Comparison of ENCODE assay signal across 9 cellular contexts in the genomic region with DNA sequence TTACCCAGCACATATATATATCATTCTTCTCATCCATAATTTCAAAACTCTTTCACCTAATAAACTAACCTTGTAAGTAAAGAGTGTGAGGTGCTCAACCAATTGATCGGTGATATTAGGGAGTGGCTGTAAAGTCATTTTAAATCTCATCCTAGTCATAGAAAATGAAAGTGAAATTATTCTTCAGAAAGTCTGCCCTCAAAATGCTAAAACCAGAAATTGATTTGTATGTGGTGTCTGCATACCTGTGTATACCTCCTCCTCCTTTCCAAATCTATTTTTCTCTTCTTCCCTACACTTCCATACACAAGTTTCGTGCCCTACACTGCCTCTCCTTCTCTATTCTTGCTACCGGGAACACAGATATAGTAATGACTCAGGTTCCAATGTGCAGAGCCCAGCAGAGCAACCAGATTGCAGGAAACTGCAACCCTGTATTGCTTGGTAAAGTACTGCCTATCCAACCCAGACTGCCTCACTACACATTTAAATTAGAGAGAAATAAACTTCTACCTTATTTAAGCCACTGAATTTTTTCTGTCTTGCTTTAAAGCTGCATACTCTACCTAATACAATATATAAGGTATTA. TPM values are rescaled to one million over a fixed set of nuclear protein-coding genes. Genes with fewer than 3 reads are reported as not detected.
DNase-seq lines count a peak whose midpoint lies in the region; ATAC-seq and TF ChIP-seq lines count a peak whose summit lies in the region.
"Had no signal": no experiment of that assay in that cellular context is flagged by ENCODE, and none has a peak within 500 bp of the region (broad histone marks: within the 10 kb centered on the region; RNA-seq: fewer than 3 reads in every experiment).

No MANE protein-coding gene starts in this region.

- H3K9me3 Mint-ChIP-seq in activated CD8-positive, alpha-beta memory T cell treated with anti-CD3 and anti-CD28 coated beads, Interleukin-2, amount 10 ng/mL, durations not matched to agents 7 days and 5 days (ENCODE audit: low read depth): no peaks in the 10 kb centered on the region
- no peaks in the 10 kb centered on the region for H3K9me3 Mint-ChIP-seq in activated naive CD8-positive, alpha-beta T cell treated with anti-CD3 and anti-CD28 coated beads for 36 hours

- ATAC-seq in activated CD8-positive, alpha-beta memory T cell treated with anti-CD3 and anti-CD28 coated beads, Interleukin-2, amount 10 ng/mL, durations not matched to agents 7 days and 5 days: peak; percentile 61
- ATAC-seq in HG02981 (IDR thresholded peaks at IDR 0.05; ENCODE audit: unreplicated experiment) (peak; percentile 21), GM21786 (IDR thresholded peaks at IDR 0.05; ENCODE audit: unreplicated experiment) (no peak)

- no peaks in the 10 kb centered on the region for H3K9me3 ChIP-seq in spleen

- CTCF ChIA-PET in activated CD8-positive, alpha-beta memory T cell treated with anti-CD3 and anti-CD28 coated beads, Interleukin-2, amount 10 ng/mL, durations not matched to agents 7 days and 5 days (lab: Charles Lee): no interaction called here

- H3K27me3 ChIP-seq in spleen (replicated peaks in 1 of 7): no peaks in the 10 kb centered on the region

- TF ChIP-seq CTCF in spleen (IDR thresholded peaks at IDR 0.05 in 8 of 11, conservative IDR thresholded peaks at IDR 0.05 in 3 of 11): no peak

- peaks cover 35% of the 10 kb centered on the region for H3K4me1 Mint-ChIP-seq in activated CD8-positive, alpha-beta memory T cell treated with anti-CD3 and anti-CD28 coated beads, Interleukin-2, amount 10 ng/mL, durations not matched to agents 7 days and 5 days
- peaks cover 21% of the 10 kb centered on the region for H3K4me1 Mint-ChIP-seq in activated naive CD8-positive, alpha-beta T cell treated with anti-CD3 and anti-CD28 coated beads for 36 hours

- H3K36me3 ChIP-seq in spleen: no peaks in the 10 kb centered on the region

- 19 to 44% (median 31%) methylated on average over 3 of the region's 3 CpGs for WGBS in spleen, 5 donors

- peaks cover 10 to 44% (median 29%) of the 10 kb centered on the region in 6 donors for H3K4me1 ChIP-seq in spleen

- H3K27me3 Mint-ChIP-seq in activated CD8-positive, alpha-beta memory T cell treated with anti-CD3 and anti-CD28 coated beads, Interleukin-2, amount 10 ng/mL, durations not matched to agents 7 days and 5 days: no peaks in the 10 kb centered on the region
- no peaks in the 10 kb centered on the region for H3K27me3 Mint-ChIP-seq in activated naive CD8-positive, alpha-beta T cell treated with anti-CD3 and anti-CD28 coated beads for 36 hours

- intact Hi-C loops in spleen (cut with DNase I; ENCODE audit: low total_unique reads): no loop called here

- peak overlapping the region; percentile 79 for H3K4me3 Mint-ChIP-seq in activated CD8-positive, alpha-beta memory T cell treated with anti-CD3 and anti-CD28 coated beads, Interleukin-2, amount 10 ng/mL, durations not matched to agents 7 days and 5 days
- peak overlapping the region; percentile 30 for H3K4me3 Mint-ChIP-seq in activated naive CD8-positive, alpha-beta T cell treated with anti-CD3 and anti-CD28 coated beads for 36 hours

- no peaks in the 10 kb centered on the region for H3K36me3 Mint-ChIP-seq in activated CD8-positive, alpha-beta memory T cell treated with anti-CD3 and anti-CD28 coated beads, Interleukin-2, amount 10 ng/mL, durations not matched to agents 7 days and 5 days
- H3K36me3 Mint-ChIP-seq in activated naive CD8-positive, alpha-beta T cell treated with anti-CD3 and anti-CD28 coated beads for 36 hours: no peaks in the 10 kb centered on the region

- peak overlapping the region in 6 of 8 donors; percentile 18 to 70 (median 52) for H3K27ac ChIP-seq in spleen

- peak overlapping the region; percentile 82 for H3K27ac Mint-ChIP-seq in activated CD8-positive, alpha-beta memory T cell treated with anti-CD3 and anti-CD28 coated beads, Interleukin-2, amount 10 ng/mL, durations not matched to agents 7 days and 5 days
- H3K27ac Mint-ChIP-seq in activated naive CD8-positive, alpha-beta T cell treated with anti-CD3 and anti-CD28 coated beads for 36 hours: peak overlapping the region; percentile 17

- H3K4me3 ChIP-seq in spleen: peak overlapping the region in 5 of 8 donors; percentile 24 to 63 (median 30)

- TF ChIP-seq POLR2A in spleen (IDR thresholded peaks at IDR 0.05): no peak

- DNase-seq in activated CD8-positive, alpha-beta memory T cell treated with anti-CD3 and anti-CD28 coated beads, Interleukin-2, amount 10 ng/mL, durations not matched to agents 7 days and 5 days: peak; percentile 55
- no peak for DNase-seq in activated CD8-positive, alpha-beta memory T cell treated with anti-CD3 and anti-CD28 coated beads, Interleukin-2, amount 50 U/mL, for 4 hours
- DNase-seq in activated naive CD8-positive, alpha-beta T cell treated with anti-CD3 and anti-CD28 coated beads for 36 hours: no peak
- no peak for DNase-seq in spleen
- DNase-seq in pons (ENCODE audit: low spot score): no peak
- DNase-seq in GF-D8 (lab: John Stamatoyannopoulos, UW): no peak
- DNase-seq: activated CD4-positive, alpha-beta T cell treated with anti-CD3 and anti-CD28 coated beads for 4 hours had no signal

RNA-seq across cellular contexts. Expression of a gene that starts 7.4 kb away (rescaled TPM):
- 10 to 100 TPM; 54.3 to 58.9 TPM for total RNA-seq in activated CD8-positive, alpha-beta memory T cell treated with anti-CD3 and anti-CD28 coated beads, Interleukin-2, amount 10 ng/mL, durations not matched to agents 7 days and 5 days
- total RNA-seq in activated naive CD8-positive, alpha-beta T cell treated with anti-CD3 and anti-CD28 coated beads for 36 hours: 10 to 100 TPM; 43.7 to 48.5 TPM
- total RNA-seq in spleen: 100 to 1,000 TPM in 3 of 7 donors, 10 to 100 TPM in 4; 82.7 to 140 (median 97.9) TPM
- 10 to 100 TPM in 1 of 3 donors, 1 to 10 TPM in 2; 6.4 to 17.7 (median 8.6) TPM for polyA plus RNA-seq in spleen
